ENCODE assay signal across 1 cellular context in the genomic region with DNA sequence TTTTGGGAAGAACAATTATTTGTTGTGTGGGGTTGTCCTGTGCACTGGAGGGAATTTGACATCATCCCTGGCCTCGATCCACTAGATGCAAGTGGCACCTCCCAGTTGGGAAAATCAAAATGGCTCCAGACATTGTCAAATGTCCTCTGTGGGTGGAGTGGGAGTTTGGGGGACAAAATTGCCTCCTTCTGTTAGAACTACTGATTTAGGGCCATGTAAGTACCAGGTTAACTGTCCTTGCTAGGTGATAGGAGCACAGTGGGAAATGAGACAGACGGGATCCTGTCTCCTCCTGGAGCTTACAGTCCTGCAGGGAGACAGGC.
TF ChIP-seq lines count a peak whose summit lies in the region.

No MANE protein-coding gene starts in this region.

TF ChIP-seq in WTC11, 78 proteins besides CTCF, POLR2A, EP300 and RAD21 (continued from another document):
- TF ChIP-seq ZNF138 (CRISPR knock-in tag; conservative IDR thresholded peaks at IDR 0.05): no peak
- TF ChIP-seq, protein P1, sequence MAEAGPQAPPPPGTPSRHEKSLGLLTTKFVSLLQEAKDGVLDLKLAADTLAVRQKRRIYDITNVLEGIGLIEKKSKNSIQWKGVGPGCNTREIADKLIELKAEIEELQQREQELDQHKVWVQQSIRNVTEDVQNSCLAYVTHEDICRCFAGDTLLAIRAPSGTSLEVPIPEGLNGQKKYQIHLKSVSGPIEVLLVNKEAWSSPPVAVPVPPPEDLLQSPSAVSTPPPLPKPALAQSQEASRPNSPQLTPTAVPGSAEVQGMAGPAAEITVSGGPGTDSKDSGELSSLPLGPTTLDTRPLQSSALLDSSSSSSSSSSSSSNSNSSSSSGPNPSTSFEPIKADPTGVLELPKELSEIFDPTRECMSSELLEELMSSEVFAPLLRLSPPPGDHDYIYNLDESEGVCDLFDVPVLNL (CRISPR knock-in tag; IDR thresholded peaks at IDR 0.05; ENCODE audit: borderline replicate concordance, low read depth): no peak
- no peak for TF ChIP-seq ZBTB21 (CRISPR knock-in tag; IDR thresholded peaks at IDR 0.05; ENCODE audit: borderline replicate concordance)
- TF ChIP-seq FOXJ3 (CRISPR knock-in tag; IDR thresholded peaks at IDR 0.05; ENCODE audit: borderline replicate concordance): no peak
